7 cellular contexts compared by ENCODE assay signal in the genomic region with DNA sequence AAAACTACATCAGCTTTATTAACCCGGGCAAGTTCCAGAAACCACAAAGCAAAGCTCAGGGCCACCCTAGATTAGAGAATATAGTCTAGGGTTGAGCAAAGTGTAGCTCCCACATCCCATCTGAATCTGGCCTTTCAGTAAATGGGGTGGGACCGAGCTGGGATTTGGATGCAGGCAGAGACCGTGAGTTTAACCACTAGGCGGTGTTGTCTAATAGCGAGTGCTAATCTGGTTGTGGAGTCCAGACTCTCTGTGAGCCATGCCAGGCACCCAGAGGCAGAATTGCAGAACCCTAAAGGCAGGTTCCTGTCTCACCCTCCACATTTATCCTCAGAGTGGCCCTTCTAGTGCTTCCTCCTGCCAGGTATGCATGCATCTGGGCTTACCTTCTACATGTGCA.
DNase-seq lines count a peak whose midpoint lies in the region; ATAC-seq and TF ChIP-seq lines count a peak whose summit lies in the region.

No MANE protein-coding gene starts in this region.

- no peak for DNase-seq in RWPE2 (ENCODE audit: low spot score)
- peak; percentile 84 for DNase-seq in iPS-NIHi7 (ENCODE audit: extremely low spot score)

- H3K9me3 ChIP-seq in RWPE2 (ENCODE audit: severe bottlenecking): no peaks in the 10 kb centered on the region

- no peaks in the 10 kb centered on the region for H3K27me3 ChIP-seq in RWPE2 (ENCODE audit: insufficient read depth, poor library complexity, severe bottlenecking)

- TF ChIP-seq CTCF in GM12875 (IDR thresholded peaks at IDR 0.05; ENCODE audit: borderline replicate concordance, insufficient read depth, low read depth, low read length) (peak; percentile 60), RWPE2 (IDR thresholded peaks at IDR 0.05; ENCODE audit: poor library complexity, severe bottlenecking) (peak; percentile 48)

- H3K36me3 ChIP-seq in RWPE2 (ENCODE audit: low read depth): no peaks in the 10 kb centered on the region

- H3K4me3 ChIP-seq in GM12875 (ENCODE audit: low read depth, low read length) (no peak overlapping the region), RWPE2 (ENCODE audit: severe bottlenecking) (no peak overlapping the region)

- peak; percentile 66 for ATAC-seq in HG02885 (IDR thresholded peaks at IDR 0.05; ENCODE audit: poor library complexity, unreplicated experiment)
- ATAC-seq in RWPE2 (ENCODE audit: low read depth): peak; percentile 69
- no peak for ATAC-seq in HG02970 (IDR thresholded peaks at IDR 0.05; ENCODE audit: low FRiP score, unreplicated experiment)
- no peak for ATAC-seq in GM21723 (IDR thresholded peaks at IDR 0.05; ENCODE audit: unreplicated experiment)
- ATAC-seq in GM18520 (IDR thresholded peaks at IDR 0.05; ENCODE audit: unreplicated experiment): no peak

- H3K4me1 ChIP-seq in RWPE2 (ENCODE audit: insufficient read depth, poor library complexity, severe bottlenecking): peaks cover 11% of the 10 kb centered on the region

- no peak overlapping the region for H3K27ac ChIP-seq in RWPE2 (ENCODE audit: poor library complexity, severe bottlenecking)

Comparison
In these comparisons a context has a peak if more than half of its experiments do, and no peak if none do; other contexts are left out.
1. ATAC-seq: peak in HG02885 (single experiment) and RWPE2 (single experiment); none in HG02970 (single experiment), GM21723 (single experiment) and GM18520 (single experiment).